Comparison of ENCODE assay signal across 27 cellular contexts in the genomic region with DNA sequence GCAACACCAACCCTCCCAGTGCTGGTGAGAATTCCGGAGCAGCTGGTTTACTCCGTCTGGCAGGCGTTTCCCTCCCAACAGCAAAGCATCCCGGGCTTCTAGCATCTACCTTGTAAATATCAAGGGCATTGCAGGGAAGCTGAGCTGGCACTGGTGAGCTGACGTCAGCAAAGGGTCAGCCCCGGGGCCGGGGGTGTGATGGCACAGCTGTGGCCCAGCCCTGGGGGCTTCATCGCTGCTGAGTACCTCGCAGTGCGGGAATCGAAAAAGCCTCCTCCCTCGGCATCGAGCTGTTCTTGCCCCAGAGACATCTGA. TPM values are rescaled to one million over a fixed set of nuclear protein-coding genes. Genes with fewer than 3 reads are reported as not detected.
"Had no signal": no experiment of that assay in that cellular context is flagged by ENCODE, and none has a peak within 500 bp of the region (broad histone marks: within the 10 kb centered on the region; RNA-seq: fewer than 3 reads in every experiment).

No MANE protein-coding gene starts in this region.

- H3K9me3 ChIP-seq: ascending aorta, colonic mucosa, esophagus muscularis mucosa, left ventricle myocardium inferior, sigmoid colon, transverse colon, vagina had no signal

- H3K4me2 ChIP-seq: smooth muscle cell had no signal

- H3K36me3 ChIP-seq: ascending aorta, colonic mucosa, esophagus muscularis mucosa, left ventricle myocardium inferior, sigmoid colon, transverse colon, vagina had no signal

- H3K4me1 ChIP-seq: ascending aorta, colonic mucosa, left ventricle myocardium inferior, sigmoid colon, transverse colon, vagina had no signal

- H3K27ac ChIP-seq: ascending aorta, colonic mucosa, esophagus muscularis mucosa, left ventricle myocardium inferior, sigmoid colon, transverse colon, vagina had no signal

- H3K4me3 ChIP-seq: ascending aorta, colonic mucosa, esophagus muscularis mucosa, left ventricle myocardium inferior, sigmoid colon, smooth muscle cell, transverse colon, vagina had no signal

- DNase-seq: activated B cell treated with CpG ODN at 0.5 μM for 24 hours; activated CD4-positive, alpha-beta T cell treated with anti-CD3 and anti-CD28 coated beads for 36 hours; activated CD4-positive, alpha-beta T cell treated with anti-CD3 and anti-CD28 coated beads, Interleukin-2, amount 50 U/mL, for 4 hours; activated CD8-positive, alpha-beta memory T cell treated with anti-CD3 and anti-CD28 coated beads for 24 hours; activated CD8-positive, alpha-beta memory T cell treated with anti-CD3 and anti-CD28 coated beads, Interleukin-2, amount 50 U/mL, for 4 hours; activated T-cell treated with anti-CD3 and anti-CD28 coated beads, Interleukin-2, amount 50 U/mL, for 24 hours; colonic mucosa; dorsolateral prefrontal cortex; effector memory CD8-positive, alpha-beta T cell; hippocampal formation; kidney glomerular epithelial cell; left ventricle myocardium inferior; naive thymus-derived CD8-positive, alpha-beta T cell; occipital lobe; sigmoid colon; stimulated activated CD4-positive, alpha-beta T cell treated with anti-CD3 and anti-CD28 coated beads, Interleukin-15, amount 100 ng/mL, for 24 hours; stimulated activated CD8-positive, alpha-beta memory T cell treated with anti-CD3 and anti-CD28 coated beads, Interleukin-4, amount 100 ng/mL, for 48 hours; stimulated activated naive B cell treated with anti-CD40 and anti-IgM and Interleukin-4, amounts not matched to agents 10 μg/mL and 1 μg/mL and 100 μg/mL, for 72 hours; T-helper 9 cell; transverse colon had no signal

- H3K27me3 ChIP-seq: ascending aorta, colonic mucosa, vagina had no signal

RNA-seq across cellular contexts. Expression of a gene that starts 16.9 kb away (rescaled TPM):
- total RNA-seq: activated B cell treated with CpG ODN at 0.5 μM for 24 hours; activated CD4-positive, alpha-beta T cell treated with anti-CD3 and anti-CD28 coated beads for 36 hours; activated naive CD4-positive, alpha-beta T cell treated with anti-CD3 and anti-CD28 coated beads, Interleukin-2, amount 50 U/mL, for 72 hours; activated T-helper 17 cell treated with anti-CD3 and anti-CD28 coated beads, Interleukin-2, amount 50 U/mL, for 72 hours; ascending aorta; esophagus muscularis mucosa; naive thymus-derived CD8-positive, alpha-beta T cell; smooth muscle cell had no signal
- polyA plus RNA-seq: adipose tissue; naive thymus-derived CD8-positive, alpha-beta T cell had no signal
